ENCODE assay signal across 1 cellular context in genomic region chr10:78774999-78775711, GRCh38.
TF ChIP-seq lines count a peak whose summit lies in the region.

No MANE protein-coding gene starts in this region.

TF ChIP-seq in HepG2, 621 proteins besides CTCF, POLR2A, EP300 and RAD21 (continued from another document and continues in another):
- TF ChIP-seq CSRNP2 (CRISPR knock-in tag; conservative IDR thresholded peaks at IDR 0.05; ENCODE audit: low read depth) (no peak), GZF1 (CRISPR knock-in tag; IDR thresholded peaks at IDR 0.05) (no peak), ZNF280D (CRISPR knock-in tag; IDR thresholded peaks at IDR 0.05) (no peak), RNF219 (CRISPR knock-in tag; IDR thresholded peaks at IDR 0.05) (no peak), HDAC6 (IDR thresholded peaks at IDR 0.05; ENCODE audit: low read depth, low read length) (no peak), ZNF414 (CRISPR knock-in tag; IDR thresholded peaks at IDR 0.05) (no peak), ZNF331 (CRISPR knock-in tag; IDR thresholded peaks at IDR 0.05) (0 out of 2 replicates have a peak, but pooled peaks have one; percentile 15), BRF2 (CRISPR knock-in tag; IDR thresholded peaks at IDR 0.05) (no peak), HNRNPUL1 (IDR thresholded peaks at IDR 0.05; ENCODE audit: low read depth, low read length) (no peak), SKI (IDR thresholded peaks at IDR 0.05; ENCODE audit: partially characterized antibody) (peak; percentile 91), DNMT1 (CRISPR knock-in tag; IDR thresholded peaks at IDR 0.05) (no peak), GATA4 (IDR thresholded peaks at IDR 0.05; ENCODE audit: borderline replicate concordance, low read depth) (no peak), ZNF724P (CRISPR knock-in tag; IDR thresholded peaks at IDR 0.05; ENCODE audit: borderline replicate concordance) (no peak), ZNF609 (CRISPR knock-in tag; IDR thresholded peaks at IDR 0.05; ENCODE audit: borderline replicate concordance) (peak; percentile 48; the same call in 1 of the 2 replicates), MATR3 (CRISPR knock-in tag; IDR thresholded peaks at IDR 0.05) (no peak), ZNF275 (CRISPR knock-in tag; IDR thresholded peaks at IDR 0.05; ENCODE audit: borderline replicate concordance) (no peak), ATF2 (CRISPR knock-in tag; IDR thresholded peaks at IDR 0.05) (peak; percentile 82), ZFX (CRISPR knock-in tag; IDR thresholded peaks at IDR 0.05; ENCODE audit: low read depth) (peak; percentile 76), MLLT10 (CRISPR knock-in tag; IDR thresholded peaks at IDR 0.05) (no peak), BCL3 (CRISPR knock-in tag; IDR thresholded peaks at IDR 0.05) (no peak), ZNF260 (CRISPR knock-in tag; IDR thresholded peaks at IDR 0.05; ENCODE audit: borderline replicate concordance, low read depth) (no peak), ZNF510 (CRISPR knock-in tag; IDR thresholded peaks at IDR 0.05; ENCODE audit: low read depth) (no peak), SRSF4 (IDR thresholded peaks at IDR 0.05; ENCODE audit: low read depth, low read length, poor library complexity, severe bottlenecking) (no peak), TBX3 (IDR thresholded peaks at IDR 0.05; ENCODE audit: borderline replicate concordance) (no peak), EEA1 (CRISPR knock-in tag; IDR thresholded peaks at IDR 0.05; ENCODE audit: borderline replicate concordance) (no peak), ZNF552 (CRISPR knock-in tag; IDR thresholded peaks at IDR 0.05; ENCODE audit: borderline replicate concordance) (no peak), NRL (CRISPR knock-in tag; IDR thresholded peaks at IDR 0.05; ENCODE audit: borderline replicate concordance) (no peak), SRSF9 (IDR thresholded peaks at IDR 0.05; ENCODE audit: borderline replicate concordance, insufficient read depth, low read depth, low read length, poor library complexity, severe bottlenecking) (no peak), MAZ (IDR thresholded peaks at IDR 0.05; ENCODE audit: borderline replicate concordance, low read depth, low read length) (no peak), MAZ (CRISPR knock-in tag; IDR thresholded peaks at IDR 0.05; ENCODE audit: low read depth) (no peak; the same call in 1 of the 2 replicates), ZNF468 (CRISPR knock-in tag; IDR thresholded peaks at IDR 0.05) (no peak), TRIM22 (IDR thresholded peaks at IDR 0.05) (no peak), ZNF556 (CRISPR knock-in tag; IDR thresholded peaks at IDR 0.05; ENCODE audit: borderline replicate concordance) (peak; percentile 69; the same call in 1 of the 2 replicates), TBP (CRISPR knock-in tag; IDR thresholded peaks at IDR 0.05) (no peak), ZBTB33 (CRISPR knock-in tag; IDR thresholded peaks at IDR 0.05) (no peak), ZNF7 (CRISPR knock-in tag; IDR thresholded peaks at IDR 0.05) (no peak), FOXP1 (IDR thresholded peaks at IDR 0.05) (no peak), FOXP1 (CRISPR knock-in tag; IDR thresholded peaks at IDR 0.05) (no peak), FOSL2 (CRISPR knock-in tag; IDR thresholded peaks at IDR 0.05) (peak; percentile 51), DR1 (CRISPR knock-in tag; IDR thresholded peaks at IDR 0.05) (no peak)
